8 cellular contexts compared by ENCODE assay signal in the genomic region with DNA sequence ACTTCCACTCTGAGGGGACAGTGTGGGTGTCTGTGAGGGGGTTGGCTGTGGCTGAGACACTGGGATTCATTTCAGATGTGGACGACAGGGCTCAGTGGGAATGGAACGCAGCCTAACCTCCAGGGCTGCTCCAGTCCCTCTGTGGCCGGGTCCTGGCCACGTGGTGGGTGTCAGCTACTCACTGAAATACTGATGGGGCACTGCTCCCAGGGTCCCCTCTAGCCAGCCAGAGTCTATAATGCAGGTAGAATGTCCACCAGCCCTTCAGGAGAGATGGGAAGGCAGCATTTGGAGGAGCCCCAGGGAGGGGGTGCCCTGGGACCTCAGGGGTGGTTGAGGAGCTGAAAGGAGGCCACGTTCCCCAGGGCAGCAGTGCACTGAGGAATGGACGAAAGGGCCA.
"Had no signal": no experiment of that assay in that cellular context is flagged by ENCODE, and none has a peak within 500 bp of the region (broad histone marks: within the 10 kb centered on the region; RNA-seq: fewer than 3 reads in every experiment).

No MANE protein-coding gene starts in this region.

- H3K4me1 ChIP-seq: HAP-1 had no signal

- H3K4me1 Mint-ChIP-seq: GM23338 had no signal

- H3K4me2 ChIP-seq: GM23338 had no signal

- H3K9me3 Mint-ChIP-seq: GM23338, HFFc6 had no signal

- H3K27ac ChIP-seq: HL-60 had no signal

- H3K36me3 ChIP-seq: HAP-1 had no signal

- H3K4me3 ChIP-seq: GM23338, HAP-1, K562 had no signal

- H2AFZ ChIP-seq: GM23338 had no signal

- H3K4me3 Mint-ChIP-seq: GM23338, HFFc6 had no signal

- ATAC-seq: GM23338, HCT116, HepG2, K562 had no signal

- H3K9me3 ChIP-seq: HAP-1 had no signal

- DNase-seq: HFFc6, KG1 had no signal

- H3K27ac Mint-ChIP-seq: GM23338, HFFc6 had no signal
